1 cellular context compared by ENCODE assay signal in the genomic region with DNA sequence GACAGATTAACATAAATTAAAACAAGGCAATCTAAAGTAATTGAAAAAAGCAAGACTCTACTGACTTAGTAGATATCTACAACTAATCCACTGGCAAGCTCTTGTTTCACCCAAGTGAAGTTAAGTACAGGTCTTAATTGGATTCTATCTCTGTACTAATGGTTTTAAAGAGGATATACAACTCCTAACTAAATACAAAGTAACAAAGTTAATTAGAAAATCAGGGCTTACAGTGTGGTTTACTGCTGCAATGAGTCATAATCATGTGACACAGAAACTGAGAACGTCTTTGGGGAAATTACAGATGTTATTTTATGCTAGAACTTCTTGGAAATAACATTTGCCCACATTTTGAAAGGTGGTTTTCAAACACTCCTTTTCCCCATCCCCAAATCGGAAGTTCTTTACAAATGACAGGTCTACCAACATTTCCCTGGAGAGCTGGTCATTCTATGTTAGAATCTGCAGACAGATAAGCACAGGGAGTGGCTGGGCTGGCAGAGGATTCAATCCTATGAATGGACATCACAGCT.
TF ChIP-seq lines count a peak whose summit lies in the region.

No MANE protein-coding gene starts in this region.

TF ChIP-seq in GM23338, 12 proteins besides CTCF, POLR2A, EP300 and RAD21 (continued from another document):
- TF ChIP-seq, protein P1, sequence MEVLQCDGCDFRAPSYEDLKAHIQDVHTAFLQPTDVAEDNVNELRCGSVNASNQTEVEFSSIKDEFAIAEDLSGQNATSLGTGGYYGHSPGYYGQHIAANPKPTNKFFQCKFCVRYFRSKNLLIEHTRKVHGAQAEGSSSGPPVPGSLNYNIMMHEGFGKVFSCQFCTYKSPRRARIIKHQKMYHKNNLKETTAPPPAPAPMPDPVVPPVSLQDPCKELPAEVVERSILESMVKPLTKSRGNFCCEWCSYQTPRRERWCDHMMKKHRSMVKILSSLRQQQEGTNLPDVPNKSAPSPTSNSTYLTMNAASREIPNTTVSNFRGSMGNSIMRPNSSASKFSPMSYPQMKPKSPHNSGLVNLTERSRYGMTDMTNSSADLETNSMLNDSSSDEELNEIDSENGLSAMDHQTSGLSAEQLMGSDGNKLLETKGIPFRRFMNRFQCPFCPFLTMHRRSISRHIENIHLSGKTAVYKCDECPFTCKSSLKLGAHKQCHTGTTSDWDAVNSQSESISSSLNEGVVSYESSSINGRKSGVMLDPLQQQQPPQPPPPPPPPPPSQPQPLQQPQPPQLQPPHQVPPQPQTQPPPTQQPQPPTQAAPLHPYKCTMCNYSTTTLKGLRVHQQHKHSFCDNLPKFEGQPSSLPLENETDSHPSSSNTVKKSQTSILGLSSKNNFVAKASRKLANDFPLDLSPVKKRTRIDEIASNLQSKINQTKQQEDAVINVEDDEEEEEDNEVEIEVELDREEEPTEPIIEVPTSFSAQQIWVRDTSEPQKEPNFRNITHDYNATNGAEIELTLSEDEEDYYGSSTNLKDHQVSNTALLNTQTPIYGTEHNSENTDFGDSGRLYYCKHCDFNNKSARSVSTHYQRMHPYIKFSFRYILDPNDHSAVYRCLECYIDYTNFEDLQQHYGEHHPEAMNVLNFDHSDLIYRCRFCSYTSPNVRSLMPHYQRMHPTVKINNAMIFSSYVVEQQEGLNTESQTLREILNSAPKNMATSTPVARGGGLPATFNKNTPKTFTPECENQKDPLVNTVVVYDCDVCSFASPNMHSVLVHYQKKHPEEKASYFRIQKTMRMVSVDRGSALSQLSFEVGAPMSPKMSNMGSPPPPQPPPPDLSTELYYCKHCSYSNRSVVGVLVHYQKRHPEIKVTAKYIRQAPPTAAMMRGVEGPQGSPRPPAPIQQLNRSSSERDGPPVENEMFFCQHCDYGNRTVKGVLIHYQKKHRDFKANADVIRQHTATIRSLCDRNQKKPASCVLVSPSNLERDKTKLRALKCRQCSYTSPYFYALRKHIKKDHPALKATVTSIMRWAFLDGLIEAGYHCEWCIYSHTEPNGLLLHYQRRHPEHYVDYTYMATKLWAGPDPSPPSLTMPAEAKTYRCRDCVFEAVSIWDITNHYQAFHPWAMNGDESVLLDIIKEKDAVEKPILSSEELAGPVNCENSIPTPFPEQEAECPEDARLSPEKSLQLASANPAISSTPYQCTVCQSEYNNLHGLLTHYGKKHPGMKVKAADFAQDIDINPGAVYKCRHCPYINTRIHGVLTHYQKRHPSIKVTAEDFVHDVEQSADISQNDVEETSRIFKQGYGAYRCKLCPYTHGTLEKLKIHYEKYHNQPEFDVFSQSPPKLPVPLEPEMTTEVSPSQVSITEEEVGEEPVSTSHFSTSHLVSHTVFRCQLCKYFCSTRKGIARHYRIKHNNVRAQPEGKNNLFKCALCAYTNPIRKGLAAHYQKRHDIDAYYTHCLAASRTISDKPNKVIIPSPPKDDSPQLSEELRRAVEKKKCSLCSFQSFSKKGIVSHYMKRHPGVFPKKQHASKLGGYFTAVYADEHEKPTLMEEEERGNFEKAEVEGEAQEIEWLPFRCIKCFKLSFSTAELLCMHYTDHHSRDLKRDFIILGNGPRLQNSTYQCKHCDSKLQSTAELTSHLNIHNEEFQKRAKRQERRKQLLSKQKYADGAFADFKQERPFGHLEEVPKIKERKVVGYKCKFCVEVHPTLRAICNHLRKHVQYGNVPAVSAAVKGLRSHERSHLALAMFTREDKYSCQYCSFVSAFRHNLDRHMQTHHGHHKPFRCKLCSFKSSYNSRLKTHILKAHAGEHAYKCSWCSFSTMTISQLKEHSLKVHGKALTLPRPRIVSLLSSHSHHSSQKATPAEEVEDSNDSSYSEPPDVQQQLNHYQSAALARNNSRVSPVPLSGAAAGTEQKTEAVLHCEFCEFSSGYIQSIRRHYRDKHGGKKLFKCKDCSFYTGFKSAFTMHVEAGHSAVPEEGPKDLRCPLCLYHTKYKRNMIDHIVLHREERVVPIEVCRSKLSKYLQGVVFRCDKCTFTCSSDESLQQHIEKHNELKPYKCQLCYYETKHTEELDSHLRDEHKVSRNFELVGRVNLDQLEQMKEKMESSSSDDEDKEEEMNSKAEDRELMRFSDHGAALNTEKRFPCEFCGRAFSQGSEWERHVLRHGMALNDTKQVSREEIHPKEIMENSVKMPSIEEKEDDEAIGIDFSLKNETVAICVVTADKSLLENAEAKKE (CRISPR knock-in tag; IDR thresholded peaks at IDR 0.05): no peak
- no peak for TF ChIP-seq EZH2phosphoT487 (IDR thresholded peaks at IDR 0.05; ENCODE audit: unreplicated experiment)
- TF ChIP-seq, protein P2, sequence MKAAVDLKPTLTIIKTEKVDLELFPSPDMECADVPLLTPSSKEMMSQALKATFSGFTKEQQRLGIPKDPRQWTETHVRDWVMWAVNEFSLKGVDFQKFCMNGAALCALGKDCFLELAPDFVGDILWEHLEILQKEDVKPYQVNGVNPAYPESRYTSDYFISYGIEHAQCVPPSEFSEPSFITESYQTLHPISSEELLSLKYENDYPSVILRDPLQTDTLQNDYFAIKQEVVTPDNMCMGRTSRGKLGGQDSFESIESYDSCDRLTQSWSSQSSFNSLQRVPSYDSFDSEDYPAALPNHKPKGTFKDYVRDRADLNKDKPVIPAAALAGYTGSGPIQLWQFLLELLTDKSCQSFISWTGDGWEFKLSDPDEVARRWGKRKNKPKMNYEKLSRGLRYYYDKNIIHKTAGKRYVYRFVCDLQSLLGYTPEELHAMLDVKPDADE (IDR thresholded peaks at IDR 0.05): no peak
- no peak for TF ChIP-seq ZNF114 (CRISPR knock-in tag; IDR thresholded peaks at IDR 0.05)
- no peak for TF ChIP-seq ZNF331 (CRISPR knock-in tag; IDR thresholded peaks at IDR 0.05; ENCODE audit: low read depth)
